9 cellular contexts compared by ENCODE assay signal in genomic region chr10:11713186-11713743, GRCh38. TPM values are rescaled to one million over a fixed set of nuclear protein-coding genes. Genes with fewer than 3 reads are reported as not detected.
DNase-seq lines count a peak whose midpoint lies in the region; ATAC-seq and TF ChIP-seq lines count a peak whose summit lies in the region.
"Had no signal": no experiment of that assay in that cellular context is flagged by ENCODE, and none has a peak within 500 bp of the region (broad histone marks: within the 10 kb centered on the region; RNA-seq: fewer than 3 reads in every experiment).

No MANE protein-coding gene starts in this region.

- peaks cover 6% of the 10 kb centered on the region; the same call in 2 of the 3 replicates for H3K36me3 Mint-ChIP-seq in GM23338 (ENCODE audit: low read depth)

- H3K27me3 Mint-ChIP-seq in GM23338 (ENCODE audit: insufficient read depth, low read depth, poor library complexity), result peaks cover 8% of the 10 kb centered on the region

- H3K27ac ChIP-seq in GM23338 (ENCODE audit: low read depth), result no peak overlapping the region

- no peaks in the 10 kb centered on the region for H3K36me3 ChIP-seq in GM23338 (ENCODE audit: insufficient read depth)

- no peak overlapping the region for H3K27ac Mint-ChIP-seq in GM23338

- H3K4me1 ChIP-seq in GM23338 (ENCODE audit: insufficient read depth), result no peaks in the 10 kb centered on the region

- H2AFZ ChIP-seq in GM23338, result 0 out of 2 replicates have a peak overlapping the region, but pooled peaks have one; percentile 18

- no peaks in the 10 kb centered on the region for H3F3A ChIP-seq in GM23338 (replicated peaks; ENCODE audit: low read depth)

- DNase-seq in GM23338 (ENCODE audit: low spot score) (no peak), RPMI7951 (ENCODE audit: low read depth) (peak; percentile 50), pulmonary artery endothelial cell (ENCODE audit: low read depth, low spot score) (peak; percentile 13), NCI-H1105 treated with DMSO at 0.1 percent for 48 hours (lab: John Stamatoyannopoulos, UW) (no peak), NK-92 (lab: John Stamatoyannopoulos, UW; ENCODE audit: unreplicated experiment) (no peak)
- DNase-seq in activated CD8-positive, alpha-beta memory T cell treated with anti-CD3 and anti-CD28 coated beads for 24 hours, result no peak
- DNase-seq: NCI-H345 had no signal

- no peaks in the 10 kb centered on the region for H3K9me2 ChIP-seq in GM23338 (ENCODE audit: insufficient read depth)

- H3K4me3 ChIP-seq in GM23338, result no peak overlapping the region

- peaks cover 15% of the 10 kb centered on the region for H3K9me3 Mint-ChIP-seq in GM23338

- ATAC-seq in GM23338, result no peak
- ATAC-seq in esophagus mucosa, result peak; percentile 12
- no peak for ATAC-seq in HG02588 (IDR thresholded peaks at IDR 0.05; ENCODE audit: unreplicated experiment)

- no peaks in the 10 kb centered on the region for H4K20me1 ChIP-seq in GM23338 (replicated peaks; ENCODE audit: insufficient read depth)

- H3K4me1 Mint-ChIP-seq in GM23338, result no peaks in the 10 kb centered on the region

- no peak for TF ChIP-seq CTCF in GM23338 (conservative IDR thresholded peaks at IDR 0.05; ENCODE audit: low read depth in 2 of 2)

- H3K79me2 ChIP-seq in GM23338 (replicated peaks; ENCODE audit: insufficient read depth), result no peaks in the 10 kb centered on the region

- H3K4me3 Mint-ChIP-seq in GM23338, result no peak overlapping the region

- H3K27me3 ChIP-seq in GM23338 (ENCODE audit: insufficient read depth), result no peaks in the 10 kb centered on the region

- no peak overlapping the region for H3K4me2 ChIP-seq in GM23338

TF ChIP-seq in GM23338, 12 proteins besides CTCF, POLR2A, EP300 and RAD21:
- TF ChIP-seq ZNF462 (CRISPR knock-in tag; IDR thresholded peaks at IDR 0.05), result no peak
- no peak for TF ChIP-seq EZH2 (IDR thresholded peaks at IDR 0.05; ENCODE audit: low read depth, unreplicated experiment)
- no peak for TF ChIP-seq ZNF114 (CRISPR knock-in tag; IDR thresholded peaks at IDR 0.05)
- TF ChIP-seq JUNB (IDR thresholded peaks at IDR 0.05; ENCODE audit: unreplicated experiment), result no peak
- TF ChIP-seq NANOG (IDR thresholded peaks at IDR 0.05; ENCODE audit: borderline replicate concordance), result no peak
- TF ChIP-seq POLR2AphosphoS5 (IDR thresholded peaks at IDR 0.05; ENCODE audit: low read depth), result no peak
- TF ChIP-seq REST (IDR thresholded peaks at IDR 0.05; ENCODE audit: unreplicated experiment), result no peak
- no peak for TF ChIP-seq ETS1 (IDR thresholded peaks at IDR 0.05)
- TF ChIP-seq EZH2phosphoT487 (IDR thresholded peaks at IDR 0.05; ENCODE audit: unreplicated experiment), result no peak
- no peak for TF ChIP-seq CREB1 (CRISPR knock-in tag; IDR thresholded peaks at IDR 0.05; ENCODE audit: low read depth)
- no peak for TF ChIP-seq ZNF331 (CRISPR knock-in tag; IDR thresholded peaks at IDR 0.05; ENCODE audit: low read depth)
- no peak for TF ChIP-seq STAT1 (IDR thresholded peaks at IDR 0.05; ENCODE audit: unreplicated experiment)

RNA-seq across cellular contexts. Expression of gene ECHDC3, which starts 28.9 kb away (rescaled TPM):
- total RNA-seq in GM23338 (2014; rRNA removed; shearing (Covaris generic)), result 48.6 and 50.1 TPM in 2 replicates
- 13.5 and 16.3 TPM in 2 replicates for polyA plus RNA-seq in GM23338 (2016; fragmentation: Nextera tagmentation; extraction: Ambion mirVana)
- total RNA-seq in RPMI7951 (2014; rRNA removed; shearing (Covaris generic)), result 8.2 and 10.7 TPM in 2 replicates
- total RNA-seq in esophagus mucosa, result 17.8 TPM
- total RNA-seq in pulmonary artery endothelial cell, result 4.2 and 6.7 TPM in 2 replicates

Comparison
In these comparisons a context has a peak if more than half of its experiments do, and no peak if none do; other contexts are left out.
1. DNase-seq: peak in RPMI7951 (single experiment) and pulmonary artery endothelial cell (single experiment); none in GM23338 (single experiment), NCI-H1105 treated with DMSO at 0.1 percent for 48 hours (single experiment), NK-92 (single experiment) and activated CD8-positive, alpha-beta memory T cell treated with anti-CD3 and anti-CD28 coated beads for 24 hours (single experiment).